Comparison of ENCODE assay signal across 7 cellular contexts in the genomic region with DNA sequence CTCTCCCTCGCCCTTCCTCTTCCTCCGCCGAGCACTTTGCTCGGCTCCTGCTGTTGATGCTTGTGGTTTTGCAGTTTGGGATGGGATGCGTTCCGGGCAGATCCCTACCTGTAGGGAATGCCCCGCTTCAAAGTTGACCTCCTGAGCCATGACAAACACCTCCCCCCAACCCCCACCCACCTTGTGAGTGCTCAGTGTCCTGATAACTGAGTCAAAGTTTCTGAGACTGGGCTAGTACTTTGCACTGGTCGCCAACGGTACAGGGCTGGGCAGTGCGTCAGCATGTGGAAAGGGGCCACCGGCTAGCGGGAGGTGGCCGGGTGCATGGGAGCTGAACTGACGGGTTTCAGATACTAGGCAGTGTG. TPM values are rescaled to one million over a fixed set of nuclear protein-coding genes. Genes with fewer than 3 reads are reported as not detected.
DNase-seq lines count a peak whose midpoint lies in the region; ATAC-seq and TF ChIP-seq lines count a peak whose summit lies in the region.

No MANE protein-coding gene starts in this region.

- H3K36me3 ChIP-seq in OCI-LY3 (replicated peaks; ENCODE audit: low read depth, low read length) = peaks cover 3% of the 10 kb centered on the region

- peaks cover 11% of the 10 kb centered on the region for H4K20me1 ChIP-seq in OCI-LY3 (ENCODE audit: insufficient read depth, low read length)

- H3K79me2 ChIP-seq in OCI-LY3 (ENCODE audit: low read length) = peaks cover 53% of the 10 kb centered on the region

- peak overlapping the region; percentile 83 for H3K9ac ChIP-seq in OCI-LY3 (ENCODE audit: low read length)

- intact Hi-C loops in sciatic nerve (cut with DNase I) = no loop called here

- peak overlapping the region; percentile 79 for H3K4me2 ChIP-seq in OCI-LY3 (ENCODE audit: low read length)

- DNase-seq in GM10266 (ENCODE audit: extremely low spot score) = peak; percentile 32
- DNase-seq in HCEC 1CT = peak; percentile 32
- peak in 33 of 51 donors; percentile 1 to 55 (median 21) for DNase-seq in hypothalamus (lab: John Stamatoyannopoulos, UW)
- peak; percentile 66 for DNase-seq in sciatic nerve (ENCODE audit: low spot score)
- DNase-seq in SKM-1 treated with dmso at 0.1 percent for 144 hours (lab: John Stamatoyannopoulos, UW; ENCODE audit: unreplicated experiment) = no peak

- no peaks in the 10 kb centered on the region for H3K27me3 ChIP-seq in OCI-LY3 (ENCODE audit: low read depth, low read length)

- H3K27ac ChIP-seq in OCI-LY3 (ENCODE audit: low read length) (peak overlapping the region; percentile 94), angular gyrus (ENCODE audit: low read depth, low read length) (peak overlapping the region; percentile 16)

- H2AFZ ChIP-seq in OCI-LY3 (ENCODE audit: low read depth, low read length) = no peak overlapping the region

- H3K9me3 ChIP-seq in OCI-LY3 (ENCODE audit: insufficient read depth, low read length) = no peaks in the 10 kb centered on the region

- H3K4me1 ChIP-seq in OCI-LY3 (ENCODE audit: low read length) = peaks cover 70% of the 10 kb centered on the region

- peak; percentile 67 for ATAC-seq in sciatic nerve

- H3K4me3 ChIP-seq in OCI-LY3 (ENCODE audit: low read length) = peak overlapping the region; percentile 82

- TF ChIP-seq CTCF in GM10266 (IDR thresholded peaks at IDR 0.05; ENCODE audit: control insufficient read depth, insufficient read depth, low read depth, missing control alignments) (no peak), OCI-LY3 (IDR thresholded peaks at IDR 0.05; ENCODE audit: low read depth, low read length) (no peak)

RNA-seq across cellular contexts. Expression of a gene that starts 0.8 kb away (rescaled TPM):
- 59.6 TPM for total RNA-seq in sciatic nerve
